34 cellular contexts compared by ENCODE assay signal in genomic region chr5:63164838-63165237, GRCh38.
"Had no signal": no experiment of that assay in that cellular context is flagged by ENCODE, and none has a peak within 500 bp of the region (broad histone marks: within the 10 kb centered on the region; RNA-seq: fewer than 3 reads in every experiment).

No MANE protein-coding gene starts in this region.

- H3K27me3 Mint-ChIP-seq: activated B cell treated with CpG ODN at 0.5 μM for 24 hours; activated CD8-positive, alpha-beta T cell treated with anti-CD3 and anti-CD28 coated beads for 36 hours; activated naive CD4-positive, alpha-beta T cell treated with anti-CD3 and anti-CD28 coated beads, Interleukin-2, amount 50 U/mL, for 24 hours; activated naive CD8-positive, alpha-beta T cell treated with anti-CD3 and anti-CD28 coated beads for 36 hours; activated naive CD8-positive, alpha-beta T cell treated with anti-CD3 and anti-CD28 coated beads, Interleukin-2, amount 50 U/mL, for 24 hours; activated T-helper 17 cell treated with anti-CD3 and anti-CD28 coated beads, Interleukin-2, amount 50 U/mL, for 72 hours; brain; T-helper 17 cell had no signal

- H3K36me3 ChIP-seq: ascending aorta, breast epithelium, cardiac muscle cell, colonic mucosa, esophagus squamous epithelium, gastroesophageal sphincter, WERI-Rb-1 had no signal

- H3K4me3 Mint-ChIP-seq: activated B cell treated with CpG ODN at 0.5 μM for 24 hours; activated CD8-positive, alpha-beta T cell treated with anti-CD3 and anti-CD28 coated beads for 36 hours; activated naive CD4-positive, alpha-beta T cell treated with anti-CD3 and anti-CD28 coated beads for 36 hours; activated naive CD4-positive, alpha-beta T cell treated with anti-CD3 and anti-CD28 coated beads, Interleukin-2, amount 50 U/mL, for 24 hours; activated naive CD8-positive, alpha-beta T cell treated with anti-CD3 and anti-CD28 coated beads for 36 hours; activated naive CD8-positive, alpha-beta T cell treated with anti-CD3 and anti-CD28 coated beads, Interleukin-2, amount 50 U/mL, for 24 hours; activated T-cell treated with anti-CD3 and anti-CD28 coated beads, Interleukin-2, amount 50 U/mL, for 4 hours; activated T-helper 17 cell treated with anti-CD3 and anti-CD28 coated beads, Interleukin-2, amount 50 U/mL, for 72 hours; T-helper 17 cell; T-helper 2 cell treated with Interferon-gamma antibody and Interleukin-4, amounts not matched to agents 5 μg/mL and 100 μg/mL, for 36 hours had no signal

- H3K4me3 ChIP-seq: ascending aorta, breast epithelium, cardiac muscle cell, colonic mucosa, esophagus squamous epithelium, gastroesophageal sphincter had no signal

- H3K4me1 Mint-ChIP-seq: activated B cell treated with CpG ODN at 0.5 μM for 24 hours; activated naive CD4-positive, alpha-beta T cell treated with anti-CD3 and anti-CD28 coated beads, Interleukin-2, amount 50 U/mL, for 24 hours; activated naive CD8-positive, alpha-beta T cell treated with anti-CD3 and anti-CD28 coated beads for 36 hours; activated naive CD8-positive, alpha-beta T cell treated with anti-CD3 and anti-CD28 coated beads, Interleukin-2, amount 50 U/mL, for 24 hours; activated T-helper 17 cell treated with anti-CD3 and anti-CD28 coated beads, Interleukin-2, amount 50 U/mL, for 72 hours; T-helper 17 cell had no signal

- H3K9me3 Mint-ChIP-seq: activated B cell treated with CpG ODN at 0.5 μM for 24 hours; activated naive CD4-positive, alpha-beta T cell treated with anti-CD3 and anti-CD28 coated beads, Interleukin-2, amount 50 U/mL, for 24 hours; activated naive CD8-positive, alpha-beta T cell treated with anti-CD3 and anti-CD28 coated beads for 36 hours; activated naive CD8-positive, alpha-beta T cell treated with anti-CD3 and anti-CD28 coated beads, Interleukin-2, amount 50 U/mL, for 24 hours; activated T-cell treated with anti-CD3 and anti-CD28 coated beads, Interleukin-2, amount 50 U/mL, for 4 hours; brain; T-helper 2 cell treated with Interferon-gamma antibody and Interleukin-4, amounts not matched to agents 5 μg/mL and 100 μg/mL, for 36 hours had no signal

- H3K4me1 ChIP-seq: ascending aorta, breast epithelium, colonic mucosa, esophagus squamous epithelium, gastroesophageal sphincter had no signal

- H3K27ac Mint-ChIP-seq: activated B cell treated with CpG ODN at 0.5 μM for 24 hours; activated CD8-positive, alpha-beta T cell treated with anti-CD3 and anti-CD28 coated beads for 36 hours; activated naive CD4-positive, alpha-beta T cell treated with anti-CD3 and anti-CD28 coated beads for 36 hours; activated naive CD4-positive, alpha-beta T cell treated with anti-CD3 and anti-CD28 coated beads, Interleukin-2, amount 50 U/mL, for 24 hours; activated naive CD8-positive, alpha-beta T cell treated with anti-CD3 and anti-CD28 coated beads for 36 hours; activated naive CD8-positive, alpha-beta T cell treated with anti-CD3 and anti-CD28 coated beads, Interleukin-2, amount 50 U/mL, for 24 hours; activated T-helper 17 cell treated with anti-CD3 and anti-CD28 coated beads, Interleukin-2, amount 50 U/mL, for 72 hours; T-helper 17 cell; T-helper 2 cell treated with Interferon-gamma antibody and Interleukin-4, amounts not matched to agents 5 μg/mL and 100 μg/mL, for 36 hours had no signal

- H3K27me3 ChIP-seq: ascending aorta, breast epithelium, cardiac muscle cell, colonic mucosa, esophagus squamous epithelium, gastroesophageal sphincter had no signal

- H3K9me3 ChIP-seq: ascending aorta, breast epithelium, colonic mucosa, esophagus squamous epithelium, gastroesophageal sphincter had no signal

- DNase-seq: activated B cell treated with CpG ODN at 0.5 μM for 24 hours; activated CD4-positive, alpha-beta T cell treated with anti-CD3 and anti-CD28 coated beads for 48 hours; activated CD4-positive, alpha-beta T cell treated with anti-CD3 and anti-CD28 coated beads, Interleukin-2, amount 50 U/mL, for 1 hour; activated CD4-positive, alpha-beta T cell treated with anti-CD3 and anti-CD28 coated beads, Interleukin-2, amount 50 U/mL, for 48 hours; activated CD8-positive, alpha-beta memory T cell treated with anti-CD3 and anti-CD28 coated beads for 24 hours; activated CD8-positive, alpha-beta T cell treated with anti-CD3 and anti-CD28 coated beads for 36 hours; activated effector memory CD4-positive, alpha-beta T cell treated with Interleukin-2 at 50 U/mL for 16 hours; activated gamma-delta T cell treated with Interleukin-2 at 50 U/mL for 16 hours; activated naive CD4-positive, alpha-beta T cell treated with anti-CD3 and anti-CD28 coated beads for 36 hours; activated naive CD8-positive, alpha-beta T cell treated with anti-CD3 and anti-CD28 coated beads for 36 hours; activated naive CD8-positive, alpha-beta T cell treated with anti-CD3 and anti-CD28 coated beads, Interleukin-2, amount 50 U/mL, for 24 hours; activated T-cell treated with anti-CD3 and anti-CD28 coated beads, Interleukin-2, amount 50 U/mL, for 4 hours; central memory CD4-positive, alpha-beta T cell; cerebellar nuclear complex; colonic mucosa; effector CD8-positive, alpha-beta T cell; esophagus squamous epithelium; foreskin melanocyte; T-helper 1 cell; T-helper 17 cell; T1000; WERI-Rb-1 had no signal

- H3K27ac ChIP-seq: ascending aorta, breast epithelium, cardiac muscle cell, colonic mucosa, epithelial cell of prostate, esophagus squamous epithelium, gastroesophageal sphincter, WERI-Rb-1 had no signal

- ATAC-seq: activated CD4-positive, CD25-positive, alpha-beta regulatory T cell treated with anti-CD3 and anti-CD28 coated beads, Interleukin-2, amount 50 U/mL, for 24 hours; activated CD8-positive, alpha-beta T cell treated with anti-CD3 and anti-CD28 coated beads for 36 hours; activated naive CD8-positive, alpha-beta T cell treated with anti-CD3 and anti-CD28 coated beads, Interleukin-2, amount 50 U/mL, for 24 hours; activated T-cell treated with anti-CD3 and anti-CD28 coated beads, Interleukin-2, amount 50 U/mL, for 4 hours; activated T-helper 17 cell treated with anti-CD3 and anti-CD28 coated beads, Interleukin-2, amount 50 U/mL, for 72 hours; gastroesophageal sphincter; T-helper 17 cell had no signal

- H3K36me3 Mint-ChIP-seq: activated naive CD4-positive, alpha-beta T cell treated with anti-CD3 and anti-CD28 coated beads, Interleukin-2, amount 50 U/mL, for 24 hours; activated naive CD8-positive, alpha-beta T cell treated with anti-CD3 and anti-CD28 coated beads for 36 hours; brain had no signal

- FAIRE-seq: endometrium, endothelial cell of umbilical vein had no signal
